In genomic region chr9:20740304-20740703, GRCh38 we compare ENCODE assay signal across 19 cellular contexts. TPM values are rescaled to one million over a fixed set of nuclear protein-coding genes. Genes with fewer than 3 reads are reported as not detected.
DNase-seq lines count a peak whose midpoint lies in the region; ATAC-seq, FAIRE-seq and TF ChIP-seq lines count a peak whose summit lies in the region.
"Had no signal": no experiment of that assay in that cellular context is flagged by ENCODE, and none has a peak within 500 bp of the region (broad histone marks: within the 10 kb centered on the region; RNA-seq: fewer than 3 reads in every experiment).

No MANE protein-coding gene starts in this region.

- H3K9me3 Mint-ChIP-seq in activated CD8-positive, alpha-beta memory T cell treated with anti-CD3 and anti-CD28 coated beads, Interleukin-2, amount 10 ng/mL, durations not matched to agents 7 days and 5 days (ENCODE audit: low read depth) = no peaks in the 10 kb centered on the region
- H3K9me3 Mint-ChIP-seq in CD4-positive, alpha-beta memory T cell = peaks cover 0 to 2% (median 0%) of the 10 kb centered on the region in 8 donors
- no peaks in the 10 kb centered on the region for H3K9me3 Mint-ChIP-seq in activated T-helper 1 cell treated with anti-CD3 and anti-CD28 coated beads, Interleukin-12 subunit alpha, Interleukin-12 subunit beta, Interleukin-2, Interleukin-4 antibody, amounts not matched to agents 30 ng/mL and 10 ng/mL and 1 ng/mL, durations not matched to agents 14 hours and 24 hours and 36 hours
- H3K9me3 Mint-ChIP-seq in memory B cell = no peaks in the 10 kb centered on the region

- no peaks in the 10 kb centered on the region for H3K36me3 ChIP-seq in CD4-positive, alpha-beta memory T cell (ENCODE audit: insufficient read depth, low read length)
- H3K36me3 ChIP-seq: BLaER1 had no signal

- H3K27me3 ChIP-seq in CD4-positive, alpha-beta memory T cell (ENCODE audit: insufficient read depth, low read length) = no peaks in the 10 kb centered on the region
- H3K27me3 ChIP-seq: BLaER1 had no signal

- TF ChIP-seq CTCF in D721Med (IDR thresholded peaks at IDR 0.05; ENCODE audit: insufficient read depth, missing control alignments) = no peak

- no peaks in the 10 kb centered on the region for H3K27me3 Mint-ChIP-seq in activated CD8-positive, alpha-beta memory T cell treated with anti-CD3 and anti-CD28 coated beads, Interleukin-2, amount 10 ng/mL, durations not matched to agents 7 days and 5 days
- no peaks in the 10 kb centered on the region for H3K27me3 Mint-ChIP-seq in CD4-positive, alpha-beta memory T cell
- no peaks in the 10 kb centered on the region for H3K27me3 Mint-ChIP-seq in activated T-helper 1 cell treated with anti-CD3 and anti-CD28 coated beads, Interleukin-12 subunit alpha, Interleukin-12 subunit beta, Interleukin-2, Interleukin-4 antibody, amounts not matched to agents 30 ng/mL and 10 ng/mL and 1 ng/mL, durations not matched to agents 14 hours and 24 hours and 36 hours (ENCODE audit: insufficient read depth)
- no peaks in the 10 kb centered on the region for H3K27me3 Mint-ChIP-seq in memory B cell

- FAIRE-seq in D721Med (lab: Jason Lieb, UNC) = no peak
- FAIRE-seq: G401.6, GM12891, H54, HTR-8/SVneo had no signal

- no peak overlapping the region for H3K4me3 Mint-ChIP-seq in activated CD8-positive, alpha-beta memory T cell treated with anti-CD3 and anti-CD28 coated beads, Interleukin-2, amount 10 ng/mL, durations not matched to agents 7 days and 5 days
- no peak overlapping the region for H3K4me3 Mint-ChIP-seq in CD4-positive, alpha-beta memory T cell
- no peak overlapping the region for H3K4me3 Mint-ChIP-seq in activated T-helper 1 cell treated with anti-CD3 and anti-CD28 coated beads, Interleukin-12 subunit alpha, Interleukin-12 subunit beta, Interleukin-2, Interleukin-4 antibody, amounts not matched to agents 30 ng/mL and 10 ng/mL and 1 ng/mL, durations not matched to agents 14 hours and 24 hours and 36 hours
- H3K4me3 Mint-ChIP-seq in memory B cell = no peak overlapping the region

- no peaks in the 10 kb centered on the region for H3K9me3 ChIP-seq in CD4-positive, alpha-beta memory T cell (ENCODE audit: control insufficient read depth in 1 of 2, low read length in 2 of 2)
- H3K9me3 ChIP-seq: BLaER1 had no signal

- no peak overlapping the region for H3K27ac ChIP-seq in CD4-positive, alpha-beta memory T cell (ENCODE audit: low read depth, low read length)
- H3K27ac ChIP-seq: BLaER1, GM23248 had no signal

- peak; percentile 23 for ATAC-seq in activated CD8-positive, alpha-beta memory T cell treated with anti-CD3 and anti-CD28 coated beads, Interleukin-2, amount 10 ng/mL, durations not matched to agents 7 days and 5 days
- ATAC-seq in memory B cell (ENCODE audit: low read depth) = no peak
- ATAC-seq: HCT116 had no signal

- CTCF ChIA-PET in activated CD8-positive, alpha-beta memory T cell treated with anti-CD3 and anti-CD28 coated beads, Interleukin-2, amount 10 ng/mL, durations not matched to agents 7 days and 5 days (lab: Charles Lee) = no interaction called here
- CTCF ChIA-PET in CD4-positive, alpha-beta memory T cell (lab: Charles Lee; ENCODE audit: partially characterized antibody) = no interaction called here

- no peak for DNase-seq in activated CD8-positive, alpha-beta memory T cell treated with anti-CD3 and anti-CD28 coated beads, Interleukin-2, amount 10 ng/mL, durations not matched to agents 7 days and 5 days
- DNase-seq in activated CD8-positive, alpha-beta memory T cell treated with anti-CD3 and anti-CD28 coated beads, Interleukin-2, amount 50 U/mL, for 4 hours = no peak
- no peak for DNase-seq in CD4-positive, alpha-beta memory T cell
- DNase-seq in activated T-helper 1 cell treated with anti-CD3 and anti-CD28 coated beads, Interleukin-12 subunit alpha, Interleukin-12 subunit beta, Interleukin-2, Interleukin-4 antibody, amounts not matched to agents 30 ng/mL and 10 ng/mL and 1 ng/mL, durations not matched to agents 14 hours and 24 hours and 36 hours (ENCODE audit: low spot score) = no peak
- DNase-seq in memory B cell (ENCODE audit: low spot score in 2 of 2) (no peak), D721Med (ENCODE audit: insufficient read length, low spot score) (no peak), COLO668 (lab: John Stamatoyannopoulos, UW; ENCODE audit: unreplicated experiment) (no peak)
- DNase-seq: 8988T, AML-193, DMS153, DMS79 treated with DMSO at 0.1 percent for 48 hours, EL, GM23248 had no signal

- POLR2A ChIA-PET in CD4-positive, alpha-beta memory T cell (lab: Charles Lee; ENCODE audit: partially characterized antibody) = no interaction called here

- peaks cover 10% of the 10 kb centered on the region for H3K4me1 Mint-ChIP-seq in activated CD8-positive, alpha-beta memory T cell treated with anti-CD3 and anti-CD28 coated beads, Interleukin-2, amount 10 ng/mL, durations not matched to agents 7 days and 5 days
- peaks cover 9 to 21% (median 13%) of the 10 kb centered on the region in 4 donors for H3K4me1 Mint-ChIP-seq in CD4-positive, alpha-beta memory T cell
- peaks cover 16% of the 10 kb centered on the region for H3K4me1 Mint-ChIP-seq in activated T-helper 1 cell treated with anti-CD3 and anti-CD28 coated beads, Interleukin-12 subunit alpha, Interleukin-12 subunit beta, Interleukin-2, Interleukin-4 antibody, amounts not matched to agents 30 ng/mL and 10 ng/mL and 1 ng/mL, durations not matched to agents 14 hours and 24 hours and 36 hours (ENCODE audit: low read depth)
- H3K4me1 Mint-ChIP-seq in memory B cell = no peaks in the 10 kb centered on the region

- no peak overlapping the region for H3K4me3 ChIP-seq in CD4-positive, alpha-beta memory T cell (ENCODE audit: low read length in 2 of 2)
- H3K4me3 ChIP-seq: BLaER1, GM23248 had no signal

- peaks cover 26% of the 10 kb centered on the region for H3K36me3 Mint-ChIP-seq in activated CD8-positive, alpha-beta memory T cell treated with anti-CD3 and anti-CD28 coated beads, Interleukin-2, amount 10 ng/mL, durations not matched to agents 7 days and 5 days
- H3K36me3 Mint-ChIP-seq in CD4-positive, alpha-beta memory T cell = peaks cover 22 to 38% of the 10 kb centered on the region in 2 donors
- H3K36me3 Mint-ChIP-seq in activated T-helper 1 cell treated with anti-CD3 and anti-CD28 coated beads, Interleukin-12 subunit alpha, Interleukin-12 subunit beta, Interleukin-2, Interleukin-4 antibody, amounts not matched to agents 30 ng/mL and 10 ng/mL and 1 ng/mL, durations not matched to agents 14 hours and 24 hours and 36 hours (ENCODE audit: low read depth) = peaks cover 23% of the 10 kb centered on the region
- H3K36me3 Mint-ChIP-seq in memory B cell = peaks cover 17% of the 10 kb centered on the region

- peaks cover 13% of the 10 kb centered on the region for H3K4me1 ChIP-seq in CD4-positive, alpha-beta memory T cell (ENCODE audit: insufficient read depth, low read length)
- H3K4me1 ChIP-seq: BLaER1 had no signal

- intact Hi-C loops in CD4-positive, alpha-beta memory T cell (cut with micrococcal nuclease) = no loop called here
- intact Hi-C loops in activated T-helper 1 cell treated with anti-CD3 and anti-CD28 coated beads, Interleukin-12 subunit alpha, Interleukin-12 subunit beta, Interleukin-2, Interleukin-4 antibody, amounts not matched to agents 30 ng/mL and 10 ng/mL and 1 ng/mL, durations not matched to agents 14 hours and 24 hours and 36 hours (cut with micrococcal nuclease) = no loop called here

- peak overlapping the region; percentile 44 for H3K27ac Mint-ChIP-seq in activated CD8-positive, alpha-beta memory T cell treated with anti-CD3 and anti-CD28 coated beads, Interleukin-2, amount 10 ng/mL, durations not matched to agents 7 days and 5 days
- H3K27ac Mint-ChIP-seq in CD4-positive, alpha-beta memory T cell = peak overlapping the region in 4 of 7 donors; percentile 34 to 75 (median 56)
- peak overlapping the region; percentile 1 for H3K27ac Mint-ChIP-seq in activated T-helper 1 cell treated with anti-CD3 and anti-CD28 coated beads, Interleukin-12 subunit alpha, Interleukin-12 subunit beta, Interleukin-2, Interleukin-4 antibody, amounts not matched to agents 30 ng/mL and 10 ng/mL and 1 ng/mL, durations not matched to agents 14 hours and 24 hours and 36 hours
- H3K27ac Mint-ChIP-seq in memory B cell = peak overlapping the region; percentile 5

RNA-seq across cellular contexts. Expression of gene FOCAD, which starts 56.2 kb away (rescaled TPM):
- 10 to 100 TPM; 32.7 to 37.7 TPM for total RNA-seq in activated CD8-positive, alpha-beta memory T cell treated with anti-CD3 and anti-CD28 coated beads, Interleukin-2, amount 10 ng/mL, durations not matched to agents 7 days and 5 days
- total RNA-seq in CD4-positive, alpha-beta memory T cell = 10 to 100 TPM; 18.8 to 20.6 TPM
- 10 to 100 TPM; 12.4 to 16.3 TPM for polyA plus RNA-seq in CD4-positive, alpha-beta memory T cell
- 31.2 and 33.7 TPM in 2 replicates for total RNA-seq in activated T-helper 1 cell treated with anti-CD3 and anti-CD28 coated beads, Interleukin-12 subunit alpha, Interleukin-12 subunit beta, Interleukin-2, Interleukin-4 antibody, amounts not matched to agents 30 ng/mL and 10 ng/mL and 1 ng/mL, durations not matched to agents 14 hours and 24 hours and 36 hours

Comparison
In these comparisons a context has a peak if more than half of its experiments do, and no peak if none do; other contexts are left out.
1. H3K27ac Mint-ChIP-seq: peak in every context shown above with its lines; median percentile 56 in CD4-positive, alpha-beta memory T cell; 44 in activated CD8-positive, alpha-beta memory T cell treated with anti-CD3 and anti-CD28 coated beads, Interleukin-2, amount 10 ng/mL, durations not matched to agents 7 days and 5 days; 5 in memory B cell; 1 in activated T-helper 1 cell treated with anti-CD3 and anti-CD28 coated beads, Interleukin-12 subunit alpha, Interleukin-12 subunit beta, Interleukin-2, Interleukin-4 antibody, amounts not matched to agents 30 ng/mL and 10 ng/mL and 1 ng/mL, durations not matched to agents 14 hours and 24 hours and 36 hours.